Comparison of ENCODE assay signal across 1 cellular context in genomic region chr11:75020374-75020773, GRCh38.
TF ChIP-seq lines count a peak whose summit lies in the region.

No MANE protein-coding gene starts in this region.

TF ChIP-seq in K562, 482 proteins besides CTCF, POLR2A, EP300 and RAD21:
- peak; percentile 98 for TF ChIP-seq ZNF431 (CRISPR knock-in tag; IDR thresholded peaks at IDR 0.05)
- TF ChIP-seq CBX5 (IDR thresholded peaks at IDR 0.05; ENCODE audit: borderline replicate concordance, low read depth) = 0 out of 2 replicates have a peak, but pooled peaks have one; percentile 41
- TF ChIP-seq ZNF766 (CRISPR knock-in tag; conservative IDR thresholded peaks at IDR 0.05) = peak; percentile 39; the same call in 1 of the 2 replicates
- peak; percentile 44 for TF ChIP-seq ZFP36 (IDR thresholded peaks at IDR 0.05; ENCODE audit: low read depth, low read length, partially characterized antibody)
